Comparison of ENCODE assay signal across 9 cellular contexts in genomic region chr10:103894454-103894853, GRCh38. TPM values are rescaled to one million over a fixed set of nuclear protein-coding genes. Genes with fewer than 3 reads are reported as not detected.
DNase-seq lines count a peak whose midpoint lies in the region; ATAC-seq and TF ChIP-seq lines count a peak whose summit lies in the region.
"Had no signal": no experiment of that assay in that cellular context is flagged by ENCODE, and none has a peak within 500 bp of the region (broad histone marks: within the 10 kb centered on the region; RNA-seq: fewer than 3 reads in every experiment).

No MANE protein-coding gene starts in this region.

- peak overlapping the region; percentile 8; the same call in 1 of the 2 replicates for H3K56ac ChIP-seq in IMR-90 (ENCODE audit: extremely low read depth, insufficient read depth, low read length)

- peak overlapping the region; percentile 26; the same call in 1 of the 2 replicates for H3K14ac ChIP-seq in IMR-90 (replicated peaks; ENCODE audit: low read depth, low read length)

- peaks cover 31% of the 10 kb centered on the region for H3K4me1 Mint-ChIP-seq in activated T-helper 17 cell treated with anti-CD3 and anti-CD28 coated beads, Interleukin-2, amount 50 U/mL, for 72 hours

- no peak for TF ChIP-seq RAD21 in IMR-90 (IDR thresholded peaks at IDR 0.05; ENCODE audit: low read length)

- no peak for TF ChIP-seq CTCF in IMR-90 (conservative IDR thresholded peaks at IDR 0.05; ENCODE audit: low read depth, low read length)

- no peaks in the 10 kb centered on the region for H4K20me1 ChIP-seq in IMR-90 (ENCODE audit: insufficient read depth, low read length)

- intact Hi-C loops in IMR-90 (cut with micrococcal nuclease): loop anchor here (1.0 kb wide), 1 partner anchor 73 kb away; the partner anchor contains the start of gene SLK

- H3K27ac ChIP-seq in IMR-90 (ENCODE audit: insufficient read depth, low read length): peak overlapping the region; percentile 38; the same call in 1 of the 2 replicates

- H3K36me3 Mint-ChIP-seq in activated T-helper 17 cell treated with anti-CD3 and anti-CD28 coated beads, Interleukin-2, amount 50 U/mL, for 72 hours (ENCODE audit: low read depth): peaks cover 96% of the 10 kb centered on the region

- H3K4me1 ChIP-seq in IMR-90 (ENCODE audit: control insufficient read depth, insufficient read depth, low read length) (peaks cover 19% of the 10 kb centered on the region), skeletal muscle satellite cell (ENCODE audit: control insufficient read depth, insufficient read depth, low read length) (peaks cover 39% of the 10 kb centered on the region)

- peak; percentile 40 for ATAC-seq in IMR-90 (ENCODE audit: low read depth)
- peak; percentile 22 for ATAC-seq in activated T-helper 17 cell treated with anti-CD3 and anti-CD28 coated beads, Interleukin-2, amount 50 U/mL, for 72 hours (replicated peaks)
- ATAC-seq in HG03045 (IDR thresholded peaks at IDR 0.05; ENCODE audit: unreplicated experiment): no peak
- no peak for ATAC-seq in GM18519 (IDR thresholded peaks at IDR 0.05; ENCODE audit: low FRiP score, unreplicated experiment)

- peak overlapping the region; percentile 63; the same call in 1 of the 3 replicates for H2BK15ac ChIP-seq in IMR-90 (ENCODE audit: low read depth, low read length)

- H3K27ac Mint-ChIP-seq in activated T-helper 17 cell treated with anti-CD3 and anti-CD28 coated beads, Interleukin-2, amount 50 U/mL, for 72 hours: peak overlapping the region; percentile 87

- POLR2A ChIA-PET in IMR-90 (lab: Charles Lee; ENCODE audit: unreplicated experiment): no interaction called here

- BruUV-seq in IMR-90 (replicated peaks; lab: Mats Ljungman, UMichigan): no TSS peak

- H3K36me3 ChIP-seq in IMR-90 (ENCODE audit: control insufficient read depth, insufficient read depth, low read length) (peaks cover 14% of the 10 kb centered on the region; the same call in 1 of the 2 replicates), skeletal muscle satellite cell (ENCODE audit: insufficient read depth, low read length) (peaks cover 35% of the 10 kb centered on the region)

- no peaks in the 10 kb centered on the region for H3K27me3 Mint-ChIP-seq in activated T-helper 17 cell treated with anti-CD3 and anti-CD28 coated beads, Interleukin-2, amount 50 U/mL, for 72 hours

- H3K27me3 ChIP-seq in IMR-90 (ENCODE audit: control insufficient read depth, insufficient read depth, low read length): no peaks in the 10 kb centered on the region
- H3K27me3 ChIP-seq in skeletal muscle satellite cell (ENCODE audit: control insufficient read depth, insufficient read depth, low read length): no peaks in the 10 kb centered on the region

- H3K9me1 ChIP-seq in IMR-90 (ENCODE audit: insufficient read depth, low read length): peaks cover 7% of the 10 kb centered on the region

- H2BK5ac ChIP-seq in IMR-90 (ENCODE audit: low read depth, low read length, poor library complexity, severe bottlenecking): peak overlapping the region; percentile 1

- peak overlapping the region; percentile 78 for H2BK120ac ChIP-seq in IMR-90 (ENCODE audit: low read depth, low read length)

- H3K4me2 ChIP-seq in IMR-90 (ENCODE audit: low read depth, low read length) (peak overlapping the region; percentile 48), skeletal muscle satellite cell (ENCODE audit: low read length) (peak overlapping the region; percentile 52)

- in situ Hi-C loops in IMR-90 (cut with MboI; ENCODE audit: low sequenced_read_pairs): no loop called here

- H3K9ac ChIP-seq in IMR-90 (ENCODE audit: low read depth, low read length) (peak overlapping the region; percentile 66; the same call in 1 of the 2 replicates), skeletal muscle satellite cell (ENCODE audit: low read depth, low read length) (peak overlapping the region; percentile 54)

- 0% methylated on average over 1 of the region's 4 CpGs; no CpG with 5 or more reads in 1 of the 2 experiments for WGBS in IMR-90 (ENCODE audit: extremely low coverage in 2 of 2, insufficient read length in 1 of 2), 2 experiments

- no peaks in the 10 kb centered on the region for H3K9me3 Mint-ChIP-seq in activated T-helper 17 cell treated with anti-CD3 and anti-CD28 coated beads, Interleukin-2, amount 50 U/mL, for 72 hours

- no peak for TF ChIP-seq POLR2A in IMR-90 (IDR thresholded peaks at IDR 0.05; ENCODE audit: low read depth, low read length)

- H3K4me3 Mint-ChIP-seq in activated T-helper 17 cell treated with anti-CD3 and anti-CD28 coated beads, Interleukin-2, amount 50 U/mL, for 72 hours: peak overlapping the region; percentile 50

- peak overlapping the region; percentile 37; the same call in 1 of the 2 replicates for H2BK20ac ChIP-seq in IMR-90 (ENCODE audit: low read depth, low read length)

- H3K4me3 ChIP-seq in IMR-90 (ENCODE audit: insufficient read depth, low read depth, low read length): no peak overlapping the region
- no peak overlapping the region for H3K4me3 ChIP-seq in skeletal muscle satellite cell (ENCODE audit: low read length)

- dilution Hi-C loops in IMR-90 (cut with HindIII; ENCODE audit: low sequenced_read_pairs, unreplicated experiment): no loop called here

- no peak overlapping the region for H2AK9ac ChIP-seq in IMR-90 (replicated peaks; ENCODE audit: low read depth, low read length, poor library complexity)

- peak overlapping the region; percentile 37; the same call in 1 of the 2 replicates for H3K4ac ChIP-seq in IMR-90 (ENCODE audit: low read depth, low read length)

- peaks cover 0 to 14% of the 10 kb centered on the region in 2 experiments; a peak in 1 of 4 replicates for H3K79me1 ChIP-seq in IMR-90 (ENCODE audit: low read depth in 1 of 2, low read length in 2 of 2)

- peak overlapping the region; percentile 95; the same call in 1 of the 2 replicates for H3K18ac ChIP-seq in IMR-90 (ENCODE audit: low read depth, low read length)

- no peak overlapping the region for H2AFZ ChIP-seq in IMR-90 (replicated peaks; ENCODE audit: low read length, poor library complexity)

- H4K91ac ChIP-seq in IMR-90 (ENCODE audit: insufficient read depth, low read depth, low read length): peak overlapping the region; percentile 17; the same call in 1 of the 2 replicates

- H3K9me3 ChIP-seq in IMR-90 (ENCODE audit: control insufficient read depth, insufficient read depth, low read length) (no peaks in the 10 kb centered on the region), skeletal muscle satellite cell (replicated peaks; ENCODE audit: low read length) (no peaks in the 10 kb centered on the region)

- peak overlapping the region; percentile 34 for H4K5ac ChIP-seq in IMR-90 (ENCODE audit: low read depth, low read length)

- CTCF ChIA-PET in IMR-90 (lab: Yijun Ruan, JAX): no interaction called here

- H4K8ac ChIP-seq in IMR-90 (ENCODE audit: low read depth in 2 of 2, low read length in 2 of 2): peak overlapping the region; percentile 38 to 56; a peak in 2 of 4 replicates

- DNase-seq in IMR-90: peak; percentile 12
- DNase-seq in globus pallidus (ENCODE audit: low spot score): peak; percentile 24
- no peak for DNase-seq in effector CD8-positive, alpha-beta T cell (lab: John Stamatoyannopoulos, UW)
- no peak for DNase-seq in HuH-7 (ENCODE audit: low spot score)
- DNase-seq: small intestine had no signal

- H3K23ac ChIP-seq in IMR-90 (ENCODE audit: low read depth, low read length): peak overlapping the region; percentile 26; the same call in 1 of the 2 replicates

- no peak overlapping the region for H2AK5ac ChIP-seq in IMR-90 (ENCODE audit: low read depth, low read length)

TF ChIP-seq in IMR-90, 13 proteins besides CTCF, POLR2A, EP300 and RAD21:
- TF ChIP-seq RCOR1 (IDR thresholded peaks at IDR 0.05; ENCODE audit: insufficient replicate concordance, low read length): no peak
- peak; percentile 14; the same call in 1 of the 2 replicates for TF ChIP-seq MAFK (IDR thresholded peaks at IDR 0.05; ENCODE audit: low read depth, low read length)
- peak; percentile 37; the same call in 1 of the 2 replicates for TF ChIP-seq BHLHE40 (IDR thresholded peaks at IDR 0.05; ENCODE audit: low read depth, low read length)
- TF ChIP-seq NFE2L2 (IDR thresholded peaks at IDR 0.05; ENCODE audit: low read depth, low read length): no peak
- TF ChIP-seq MAZ (IDR thresholded peaks at IDR 0.05; ENCODE audit: borderline replicate concordance, low read depth, low read length): no peak
- TF ChIP-seq SMC3 (IDR thresholded peaks at IDR 0.05; ENCODE audit: low read depth, low read length): no peak
- TF ChIP-seq FOS (IDR thresholded peaks at IDR 0.05; ENCODE audit: low read depth, low read length): no peak
- no peak for TF ChIP-seq CEBPB (IDR thresholded peaks at IDR 0.05; ENCODE audit: low read depth, low read length)
- no peak for TF ChIP-seq USF2 (IDR thresholded peaks at IDR 0.05; ENCODE audit: low read depth, low read length)
- TF ChIP-seq CHD1 (IDR thresholded peaks at IDR 0.05; ENCODE audit: low read depth, low read length): no peak

RNA-seq across cellular contexts. Expression of gene STN1, which starts 23.5 kb away (rescaled TPM):
- total RNA-seq in IMR-90 (2012; rRNA removed): 28.6 and 32.3 TPM in 2 replicates
- polyA plus RNA-seq in IMR-90 (2012; rRNA removed): 14.3 and 17.8 TPM in 2 replicates
- 7.2 and 13.7 TPM in 2 replicates for polyA plus RNA-seq in IMR-90 (2012; cell fraction: cytosol; rRNA removed)
- 1.8 and 8.6 TPM in 2 replicates for polyA plus RNA-seq in IMR-90 (2012; cell fraction: nucleus; rRNA removed; ENCODE audit: low replicate concordance)
- total RNA-seq in activated T-helper 17 cell treated with anti-CD3 and anti-CD28 coated beads, Interleukin-2, amount 50 U/mL, for 72 hours: 10 to 100 TPM; 41.9 to 45.4 TPM
- 28.1 and 42.4 TPM in 2 replicates for total RNA-seq in skeletal muscle satellite cell (2012; rRNA removed)

RNA-seq across cellular contexts. Expression of gene SH3PXD2A, which starts 39.1 kb away (rescaled TPM):
- 6.3 and 6.7 TPM in 2 replicates for total RNA-seq in IMR-90 (2012; rRNA removed)
- polyA plus RNA-seq in IMR-90 (2012; rRNA removed): 23.0 and 26.3 TPM in 2 replicates
- 10.2 and 16.7 TPM in 2 replicates for polyA plus RNA-seq in IMR-90 (2012; cell fraction: cytosol; rRNA removed)
- 51.9 and 61.4 TPM in 2 replicates for polyA plus RNA-seq in IMR-90 (2012; cell fraction: nucleus; rRNA removed; ENCODE audit: low replicate concordance)
- 10 to 100 TPM in 1 of 2 donors, 1 to 10 TPM in 1; 8.0 to 19.3 TPM for total RNA-seq in activated T-helper 17 cell treated with anti-CD3 and anti-CD28 coated beads, Interleukin-2, amount 50 U/mL, for 72 hours
- 14.4 and 17.0 TPM in 2 replicates for total RNA-seq in skeletal muscle satellite cell (2012; rRNA removed)

Comparison
In these comparisons a context has a peak if more than half of its experiments do, and no peak if none do; other contexts are left out.
1. ATAC-seq: peak in IMR-90 (single experiment) and activated T-helper 17 cell treated with anti-CD3 and anti-CD28 coated beads, Interleukin-2, amount 50 U/mL, for 72 hours (single experiment); none in HG03045 (single experiment) and GM18519 (single experiment).
2. DNase-seq: peak in IMR-90 (single experiment) and globus pallidus (single experiment); none in effector CD8-positive, alpha-beta T cell (single experiment) and HuH-7 (single experiment).